8 cellular contexts compared by ENCODE assay signal in genomic region chr15:48358229-48358641, GRCh38. TPM values are rescaled to one million over a fixed set of nuclear protein-coding genes. Genes with fewer than 3 reads are reported as not detected.
A peak's percentile ranks its signal among the peaks of the same experiment; 100 is the strongest.
DNase-seq lines count a peak whose midpoint lies in the region; ATAC-seq and TF ChIP-seq lines count a peak whose summit lies in the region.

No MANE protein-coding gene starts in this region.

- DNase-seq in AG08396 (ENCODE audit: low spot score): peak; percentile 15
- DNase-seq in Panc1 (ENCODE audit: low read depth, low spot score): no peak
- peak; percentile 80 for DNase-seq in fibroblast of peridontal ligament (ENCODE audit: extremely low read depth)
- peak; percentile 64 for DNase-seq in renal cortical epithelial cell (ENCODE audit: low read depth)
- no peak for DNase-seq in COLO668 (lab: John Stamatoyannopoulos, UW; ENCODE audit: unreplicated experiment)
- no peak for DNase-seq in posterior vena cava (ENCODE audit: low spot score)

- ATAC-seq in GM21423 (IDR thresholded peaks at IDR 0.05; ENCODE audit: unreplicated experiment) (peak; percentile 40), Panc1 (peak; percentile 63; the same call in 1 of the 2 replicates), GM18502 (IDR thresholded peaks at IDR 0.05; ENCODE audit: poor library complexity, unreplicated experiment) (no peak)

- H3K36me3 ChIP-seq in Panc1 (ENCODE audit: control insufficient read depth, insufficient read depth, low read length): no peaks in the 10 kb centered on the region

- no peak overlapping the region for H3K4me3 ChIP-seq in Panc1 (ENCODE audit: low read depth in 2 of 2, low read length in 2 of 2)

- no peaks in the 10 kb centered on the region for H3K4me1 ChIP-seq in Panc1 (ENCODE audit: control insufficient read depth, insufficient read depth, low read length)

- TF ChIP-seq CTCF in Panc1 (IDR thresholded peaks at IDR 0.05): peak; percentile 58; the same call in 1 of the 2 replicates

- H3K9me3 ChIP-seq in Panc1 (ENCODE audit: control insufficient read depth, insufficient read depth, low read depth, low read length): no peaks in the 10 kb centered on the region

- intact Hi-C loops in Panc1 (cut with micrococcal nuclease; ENCODE audit: unreplicated experiment) (loop anchor here (5.0 to 10.0 kb wide), 2 partner anchors 164 to 287 kb away; partner anchors contain the start of gene FBN1), posterior vena cava (cut with DNase I) (loop anchor here (5.0 kb wide), 2 partner anchors 284 to 444 kb away; no protein-coding TSS in a partner anchor)

- CTCF ChIA-PET in Panc1 (lab: Charles Lee): no interaction called here

- BruUV-seq in Panc1 (replicated peaks; lab: Mats Ljungman, UMichigan): no TSS peak

- in situ Hi-C loops in Panc1 (cut with HindIII; ENCODE audit: low pct_unique_long_range_greater_than_20kb, low sequenced_read_pairs): no loop called here

- H3K27ac ChIP-seq in Panc1 (ENCODE audit: low read length): no peak overlapping the region

- POLR2A ChIA-PET in Panc1 (lab: Charles Lee): no interaction called here

- H3K27me3 ChIP-seq in Panc1 (ENCODE audit: control insufficient read depth, insufficient read depth, low read length): no peaks in the 10 kb centered on the region

RNA-seq across cellular contexts. Expression of gene DUT, which starts 27.0 kb away (rescaled TPM):
- 220 TPM for total RNA-seq in Panc1 (2021; ENCODE audit: unreplicated experiment)
- 164 TPM for polyA plus RNA-seq in Panc1 (2012; ENCODE audit: insufficient read length)
- total RNA-seq in renal cortical epithelial cell: 48.2 and 61.3 TPM in 2 replicates
- 10 to 100 TPM; 63.7 to 66.5 TPM for total RNA-seq in posterior vena cava

Comparison
In these comparisons a context has a peak if more than half of its experiments do, and no peak if none do; other contexts are left out.
1. DNase-seq: peak in AG08396 (single experiment), fibroblast of peridontal ligament (single experiment) and renal cortical epithelial cell (single experiment); none in Panc1 (single experiment), COLO668 (single experiment) and posterior vena cava (single experiment).